22 cellular contexts compared by ENCODE assay signal in the genomic region with DNA sequence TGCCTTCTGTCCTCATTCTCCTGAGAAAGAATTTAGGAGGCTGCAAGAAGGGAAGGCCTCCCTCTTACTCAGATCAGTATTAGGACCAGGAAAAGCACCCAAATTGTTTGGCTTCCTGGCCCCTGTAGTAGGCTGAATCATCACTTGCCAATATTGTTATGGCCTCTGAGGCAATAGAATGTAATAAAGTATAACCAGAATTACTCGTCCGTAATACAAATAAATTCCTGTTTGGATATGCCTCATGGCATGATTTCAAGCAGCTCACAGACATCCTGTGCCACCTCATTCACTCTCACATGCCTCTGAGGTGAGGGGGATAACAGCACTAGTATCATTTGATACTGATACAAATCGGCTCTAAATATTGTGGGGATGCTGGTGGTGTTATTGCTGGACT.
DNase-seq lines count a peak whose midpoint lies in the region; ATAC-seq and TF ChIP-seq lines count a peak whose summit lies in the region.
"Had no signal": no experiment of that assay in that cellular context is flagged by ENCODE, and none has a peak within 500 bp of the region (broad histone marks: within the 10 kb centered on the region; RNA-seq: fewer than 3 reads in every experiment).

No MANE protein-coding gene starts in this region.

- H3K4me3 ChIP-seq in prostate gland (no peak overlapping the region), sigmoid colon (no peak overlapping the region)
- H3K4me3 ChIP-seq: colonic mucosa, pancreas, right lobe of liver had no signal

- H3K9me3 ChIP-seq in prostate gland (no peaks in the 10 kb centered on the region), sigmoid colon (no peaks in the 10 kb centered on the region)
- H3K9me3 ChIP-seq: colonic mucosa, pancreas, right lobe of liver had no signal

- H3K4me1 ChIP-seq in prostate gland (replicated peaks) (peaks cover 8% of the 10 kb centered on the region), sigmoid colon (no peaks in the 10 kb centered on the region)
- H3K4me1 ChIP-seq: colonic mucosa, pancreas, right lobe of liver had no signal

- no peaks in the 10 kb centered on the region for H3K36me3 ChIP-seq in prostate gland
- no peaks in the 10 kb centered on the region for H3K36me3 ChIP-seq in sigmoid colon
- H3K36me3 ChIP-seq: brain microvascular endothelial cell, colonic mucosa, pancreas, right lobe of liver had no signal

- no peak for TF ChIP-seq EP300 in sigmoid colon (IDR thresholded peaks at IDR 0.05)

- H3K27me3 ChIP-seq in prostate gland (replicated peaks; ENCODE audit: insufficient read depth) (no peaks in the 10 kb centered on the region), sigmoid colon (no peaks in the 10 kb centered on the region)
- H3K27me3 ChIP-seq: brain microvascular endothelial cell, colonic mucosa, pancreas, right lobe of liver had no signal

- DNase-seq in HT1080 (ENCODE audit: low read depth) (peak; percentile 76), RKO (ENCODE audit: low spot score) (peak; percentile 7), epithelial cell of prostate (ENCODE audit: low read depth, low spot score) (peak; percentile 95), prostate gland (ENCODE audit: low spot score) (peak; percentile 37), left cardiac atrium (no peak), sigmoid colon (no peak)
- DNase-seq: activated CD4-positive, alpha-beta T cell treated with anti-CD3 and anti-CD28 coated beads for 4 hours; activated naive CD8-positive, alpha-beta T cell treated with anti-CD3 and anti-CD28 coated beads, Interleukin-2, amount 50 U/mL, for 24 hours; brain microvascular endothelial cell; colonic mucosa; HCEC 1CT; hippocampal formation; kidney; NCI-H1436 treated with DMSO at 0.1 percent for 48 hours; NCI-H2171; NCI-H82; pancreas; right lobe of liver; substantia nigra had no signal

- intact Hi-C loops in prostate gland (cut with DNase I) (no loop called here), left cardiac atrium (cut with DNase I) (no loop called here), sigmoid colon (cut with DNase I) (no loop called here)

- WGBS in prostate gland, result 9% methylated on average over 3 of the region's 3 CpGs
- 14 to 35% methylated on average over 3 of the region's 3 CpGs for WGBS in sigmoid colon, 2 donors

- H3K27ac ChIP-seq in epithelial cell of prostate, result peak overlapping the region; percentile 95
- no peak overlapping the region for H3K27ac ChIP-seq in prostate gland
- H3K27ac ChIP-seq in sigmoid colon, result no peak overlapping the region
- H3K27ac ChIP-seq: brain microvascular endothelial cell, colonic mucosa, pancreas, right lobe of liver had no signal

- no peak for TF ChIP-seq POLR2A in prostate gland (IDR thresholded peaks at IDR 0.05)
- no peak for TF ChIP-seq POLR2A in sigmoid colon (IDR thresholded peaks at IDR 0.05)

- TF ChIP-seq CTCF in prostate gland (IDR thresholded peaks at IDR 0.05) (no peak), sigmoid colon (IDR thresholded peaks at IDR 0.05) (no peak)

- no peak for ATAC-seq in HG03159 (IDR thresholded peaks at IDR 0.05; ENCODE audit: unreplicated experiment)
- ATAC-seq in left cardiac atrium, result no peak
- no peak for ATAC-seq in GM18519 (IDR thresholded peaks at IDR 0.05; ENCODE audit: low FRiP score, unreplicated experiment)
- ATAC-seq: activated naive CD8-positive, alpha-beta T cell treated with anti-CD3 and anti-CD28 coated beads, Interleukin-2, amount 50 U/mL, for 24 hours; natural killer cell treated with Interleukin-12 subunit alpha and Interleukin-12 subunit beta and Interleukin-15 and Interleukin-18, amount 100 ng/mL, for 72 hours; pancreas; right lobe of liver had no signal

Comparison
In these comparisons a context has a peak if more than half of its experiments do, and no peak if none do; other contexts are left out.
1. DNase-seq: peak in HT1080 (single experiment), RKO (single experiment), epithelial cell of prostate (single experiment) and prostate gland (single experiment); none in left cardiac atrium (single experiment) and sigmoid colon (single experiment).